In the genomic region with DNA sequence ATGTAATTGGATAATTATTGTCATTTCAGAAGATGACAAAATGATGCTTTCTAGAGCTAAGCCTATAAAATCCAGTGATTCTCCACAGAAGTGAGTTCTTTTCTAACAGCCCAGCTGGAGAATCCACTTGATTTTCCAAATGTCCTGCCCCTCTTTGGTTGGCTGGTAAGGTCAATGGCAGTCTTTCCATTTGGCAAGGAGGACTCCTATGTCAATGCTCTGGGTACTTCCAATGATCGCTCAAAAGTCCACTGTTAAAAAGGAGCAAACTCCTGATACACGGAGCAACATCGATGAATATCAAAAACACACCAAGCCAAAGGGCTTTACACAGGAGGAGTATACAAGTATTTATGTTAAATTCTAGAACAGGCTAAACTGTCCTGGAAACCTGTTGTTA, we compare ENCODE assay signal across 1 cellular context.
TF ChIP-seq lines count a peak whose summit lies in the region.

No MANE protein-coding gene starts in this region.

TF ChIP-seq in liver, 16 proteins besides CTCF, POLR2A, EP300 and RAD21 (continued from another document):
- TF ChIP-seq, protein P1, sequence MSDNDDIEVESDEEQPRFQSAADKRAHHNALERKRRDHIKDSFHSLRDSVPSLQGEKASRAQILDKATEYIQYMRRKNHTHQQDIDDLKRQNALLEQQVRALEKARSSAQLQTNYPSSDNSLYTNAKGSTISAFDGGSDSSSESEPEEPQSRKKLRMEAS (IDR thresholded peaks at IDR 0.05) = no peak
- TF ChIP-seq TAF1 (conservative IDR thresholded peaks at IDR 0.05) = no peak
- TF ChIP-seq GABPA (IDR thresholded peaks at IDR 0.05 in 1 of 2, conservative IDR thresholded peaks at IDR 0.05 in 1 of 2) = no peak
